In genomic region chr7:149274424-149274823, GRCh38 we compare ENCODE assay signal across 8 cellular contexts. TPM values are rescaled to one million over a fixed set of nuclear protein-coding genes. Genes with fewer than 3 reads are reported as not detected.
DNase-seq lines count a peak whose midpoint lies in the region; ATAC-seq, FAIRE-seq and TF ChIP-seq lines count a peak whose summit lies in the region.
"Not testable (repeated sequence)": the region's sequence is repeated elsewhere in the genome, so short reads cannot be mapped to it uniquely, and the experiment has no call there.

No MANE protein-coding gene starts in this region.

- DNase-seq in T-helper 17 cell; activated CD4-positive, alpha-beta T cell treated with anti-CD3 and anti-CD28 coated beads, Interleukin-2, amount 10 ng/mL, durations not matched to agents 7 days and 5 days; astrocyte (ENCODE audit: low read depth): not testable (repeated sequence)
- DNase-seq in activated naive CD8-positive, alpha-beta T cell treated with anti-CD3 and anti-CD28 coated beads, Interleukin-2, amount 10 ng/mL, durations not matched to agents 7 days and 5 days: peak; percentile 6
- peak; percentile 56 for DNase-seq in coronary artery (ENCODE audit: low spot score)
- DNase-seq in mesenteric fat pad (ENCODE audit: low spot score): peak; percentile 65
- peak; percentile 43 for DNase-seq in sciatic nerve (ENCODE audit: low spot score)

- not testable (repeated sequence) for H3K4me1 ChIP-seq in astrocyte (ENCODE audit: insufficient read depth, low read length)

- CTCF ChIA-PET in activated CD4-positive, alpha-beta T cell treated with anti-CD3 and anti-CD28 coated beads, Interleukin-2, amount 10 ng/mL, durations not matched to agents 7 days and 5 days (lab: Charles Lee): interaction anchor here (0.6 to 2.2 kb wide), 4 partner anchors 9 to 361 kb away, joined by 3 to 6 read pairs (median 5); no protein-coding TSS in a partner anchor

- not testable (repeated sequence) for H3K9me3 Mint-ChIP-seq in activated CD4-positive, alpha-beta T cell treated with anti-CD3 and anti-CD28 coated beads, Interleukin-2, amount 10 ng/mL, durations not matched to agents 7 days and 5 days; activated T-helper 17 cell treated with anti-CD3 and anti-CD28 coated beads, Interleukin-2, amount 50 U/mL, for 72 hours; activated naive CD8-positive, alpha-beta T cell treated with anti-CD3 and anti-CD28 coated beads, Interleukin-2, amount 10 ng/mL, durations not matched to agents 7 days and 5 days; astrocyte (ENCODE audit: unreplicated experiment)

- H3K4me3 ChIP-seq in astrocyte (ENCODE audit: insufficient read depth, low read depth, low read length); coronary artery: not testable (repeated sequence)

- POLR2A ChIA-PET in activated CD4-positive, alpha-beta T cell treated with anti-CD3 and anti-CD28 coated beads, Interleukin-2, amount 10 ng/mL, durations not matched to agents 7 days and 5 days (lab: Charles Lee); activated naive CD8-positive, alpha-beta T cell treated with anti-CD3 and anti-CD28 coated beads, Interleukin-2, amount 10 ng/mL, durations not matched to agents 7 days and 5 days (lab: Charles Lee): not testable (repeated sequence)

- H3K4me2 ChIP-seq in astrocyte (ENCODE audit: low read length): not testable (repeated sequence)

- H3K36me3 ChIP-seq in astrocyte (ENCODE audit: insufficient read depth, low read length): peaks cover 16% of the 10 kb centered on the region

- H3K4me3 Mint-ChIP-seq in T-helper 17 cell; activated CD4-positive, alpha-beta T cell treated with anti-CD3 and anti-CD28 coated beads, Interleukin-2, amount 10 ng/mL, durations not matched to agents 7 days and 5 days; activated T-helper 17 cell treated with anti-CD3 and anti-CD28 coated beads, Interleukin-2, amount 50 U/mL, for 72 hours; activated naive CD8-positive, alpha-beta T cell treated with anti-CD3 and anti-CD28 coated beads, Interleukin-2, amount 10 ng/mL, durations not matched to agents 7 days and 5 days: not testable (repeated sequence)
- peak overlapping the region; percentile 68 for H3K4me3 Mint-ChIP-seq in astrocyte (ENCODE audit: unreplicated experiment)

- not testable (repeated sequence) for TF ChIP-seq CTCF in astrocyte (IDR thresholded peaks at IDR 0.05; ENCODE audit: insufficient read depth, low read depth, low read length); coronary artery (IDR thresholded peaks at IDR 0.05)

- not testable (repeated sequence) for H3K27ac ChIP-seq in astrocyte (ENCODE audit: low read depth, low read length); coronary artery

- intact Hi-C loops in sciatic nerve (cut with DNase I): not testable (repeated sequence)

- H3K4me1 Mint-ChIP-seq in T-helper 17 cell; activated CD4-positive, alpha-beta T cell treated with anti-CD3 and anti-CD28 coated beads, Interleukin-2, amount 10 ng/mL, durations not matched to agents 7 days and 5 days; activated naive CD8-positive, alpha-beta T cell treated with anti-CD3 and anti-CD28 coated beads, Interleukin-2, amount 10 ng/mL, durations not matched to agents 7 days and 5 days; astrocyte (ENCODE audit: low read depth, unreplicated experiment): not testable (repeated sequence)
- H3K4me1 Mint-ChIP-seq in activated T-helper 17 cell treated with anti-CD3 and anti-CD28 coated beads, Interleukin-2, amount 50 U/mL, for 72 hours: peaks cover 10% of the 10 kb centered on the region

- FAIRE-seq in astrocyte (lab: Jason Lieb, UNC): not testable (repeated sequence)

- H3K27me3 Mint-ChIP-seq in T-helper 17 cell; activated CD4-positive, alpha-beta T cell treated with anti-CD3 and anti-CD28 coated beads, Interleukin-2, amount 10 ng/mL, durations not matched to agents 7 days and 5 days; activated T-helper 17 cell treated with anti-CD3 and anti-CD28 coated beads, Interleukin-2, amount 50 U/mL, for 72 hours; activated naive CD8-positive, alpha-beta T cell treated with anti-CD3 and anti-CD28 coated beads, Interleukin-2, amount 10 ng/mL, durations not matched to agents 7 days and 5 days; astrocyte (ENCODE audit: low read depth, unreplicated experiment): not testable (repeated sequence)

- not testable (repeated sequence) for H2AFZ ChIP-seq in astrocyte (ENCODE audit: low read depth, low read length)

- H3K27me3 ChIP-seq in astrocyte (ENCODE audit: insufficient read depth, low read length): not testable (repeated sequence)

- H3K79me2 ChIP-seq in astrocyte (ENCODE audit: insufficient read depth, low read length): peaks cover 25% of the 10 kb centered on the region

- not testable (repeated sequence) for H3K9me3 ChIP-seq in T-helper 17 cell (ENCODE audit: control insufficient read depth, low read length, poor library complexity, severe bottlenecking); astrocyte (ENCODE audit: insufficient read depth, low read depth, low read length)

- H3K36me3 Mint-ChIP-seq in T-helper 17 cell (ENCODE audit: low read depth): not testable (repeated sequence)
- peaks cover 43% of the 10 kb centered on the region for H3K36me3 Mint-ChIP-seq in activated CD4-positive, alpha-beta T cell treated with anti-CD3 and anti-CD28 coated beads, Interleukin-2, amount 10 ng/mL, durations not matched to agents 7 days and 5 days (ENCODE audit: low read depth)
- peaks cover 98% of the 10 kb centered on the region for H3K36me3 Mint-ChIP-seq in activated T-helper 17 cell treated with anti-CD3 and anti-CD28 coated beads, Interleukin-2, amount 50 U/mL, for 72 hours (ENCODE audit: low read depth)
- H3K36me3 Mint-ChIP-seq in activated naive CD8-positive, alpha-beta T cell treated with anti-CD3 and anti-CD28 coated beads, Interleukin-2, amount 10 ng/mL, durations not matched to agents 7 days and 5 days: peaks cover 39% of the 10 kb centered on the region
- peaks cover 29% of the 10 kb centered on the region for H3K36me3 Mint-ChIP-seq in astrocyte (ENCODE audit: low read depth, unreplicated experiment)

- not testable (repeated sequence) for H3K9ac ChIP-seq in astrocyte (ENCODE audit: low read length)

- peak overlapping the region; percentile 67 for H3K27ac Mint-ChIP-seq in T-helper 17 cell
- H3K27ac Mint-ChIP-seq in activated CD4-positive, alpha-beta T cell treated with anti-CD3 and anti-CD28 coated beads, Interleukin-2, amount 10 ng/mL, durations not matched to agents 7 days and 5 days: peak overlapping the region; percentile 22
- peak overlapping the region; percentile 36 for H3K27ac Mint-ChIP-seq in activated T-helper 17 cell treated with anti-CD3 and anti-CD28 coated beads, Interleukin-2, amount 50 U/mL, for 72 hours
- H3K27ac Mint-ChIP-seq in activated naive CD8-positive, alpha-beta T cell treated with anti-CD3 and anti-CD28 coated beads, Interleukin-2, amount 10 ng/mL, durations not matched to agents 7 days and 5 days: peak overlapping the region; percentile 18
- not testable (repeated sequence) for H3K27ac Mint-ChIP-seq in astrocyte (ENCODE audit: unreplicated experiment)

- ATAC-seq in T-helper 17 cell; activated T-helper 17 cell treated with anti-CD3 and anti-CD28 coated beads, Interleukin-2, amount 50 U/mL, for 72 hours (replicated peaks); activated naive CD8-positive, alpha-beta T cell treated with anti-CD3 and anti-CD28 coated beads, Interleukin-2, amount 10 ng/mL, durations not matched to agents 7 days and 5 days (ENCODE audit: low read depth); sciatic nerve: not testable (repeated sequence)

- H4K20me1 ChIP-seq in astrocyte (ENCODE audit: insufficient read depth, low read length): peaks cover 17% of the 10 kb centered on the region

RNA-seq across cellular contexts. Expression of gene ZNF783, which starts 12.4 kb away (rescaled TPM):
- total RNA-seq in T-helper 17 cell: 10 to 100 TPM; 29.0 to 31.4 TPM
- 10 to 100 TPM; 19.0 to 21.7 TPM for total RNA-seq in activated CD4-positive, alpha-beta T cell treated with anti-CD3 and anti-CD28 coated beads, Interleukin-2, amount 10 ng/mL, durations not matched to agents 7 days and 5 days
- 10 to 100 TPM; 12.7 to 17.3 TPM for total RNA-seq in activated T-helper 17 cell treated with anti-CD3 and anti-CD28 coated beads, Interleukin-2, amount 50 U/mL, for 72 hours
- 10 to 100 TPM; 22.0 to 23.7 TPM for total RNA-seq in activated naive CD8-positive, alpha-beta T cell treated with anti-CD3 and anti-CD28 coated beads, Interleukin-2, amount 10 ng/mL, durations not matched to agents 7 days and 5 days
- 10.6 and 11.2 TPM in 2 replicates for total RNA-seq in astrocyte
- total RNA-seq in mesenteric fat pad: 12.2 TPM
- total RNA-seq in sciatic nerve: 32.1 TPM

RNA-seq across cellular contexts. Expression of gene ZNF212, which starts 35.0 kb away (rescaled TPM):
- total RNA-seq in T-helper 17 cell (10 to 100 TPM; 12.1 to 15.3 TPM), astrocyte (8.2 and 8.7 TPM in 2 replicates), mesenteric fat pad (5.1 TPM), sciatic nerve (13.2 TPM)
- 10 to 100 TPM; 11.1 to 15.9 TPM for total RNA-seq in activated CD4-positive, alpha-beta T cell treated with anti-CD3 and anti-CD28 coated beads, Interleukin-2, amount 10 ng/mL, durations not matched to agents 7 days and 5 days
- 10 to 100 TPM in 1 of 2 donors, 1 to 10 TPM in 1; 9.3 to 19.5 TPM for total RNA-seq in activated T-helper 17 cell treated with anti-CD3 and anti-CD28 coated beads, Interleukin-2, amount 50 U/mL, for 72 hours
- total RNA-seq in activated naive CD8-positive, alpha-beta T cell treated with anti-CD3 and anti-CD28 coated beads, Interleukin-2, amount 10 ng/mL, durations not matched to agents 7 days and 5 days: 10 to 100 TPM; 14.6 to 15.5 TPM
